In the genomic region with DNA sequence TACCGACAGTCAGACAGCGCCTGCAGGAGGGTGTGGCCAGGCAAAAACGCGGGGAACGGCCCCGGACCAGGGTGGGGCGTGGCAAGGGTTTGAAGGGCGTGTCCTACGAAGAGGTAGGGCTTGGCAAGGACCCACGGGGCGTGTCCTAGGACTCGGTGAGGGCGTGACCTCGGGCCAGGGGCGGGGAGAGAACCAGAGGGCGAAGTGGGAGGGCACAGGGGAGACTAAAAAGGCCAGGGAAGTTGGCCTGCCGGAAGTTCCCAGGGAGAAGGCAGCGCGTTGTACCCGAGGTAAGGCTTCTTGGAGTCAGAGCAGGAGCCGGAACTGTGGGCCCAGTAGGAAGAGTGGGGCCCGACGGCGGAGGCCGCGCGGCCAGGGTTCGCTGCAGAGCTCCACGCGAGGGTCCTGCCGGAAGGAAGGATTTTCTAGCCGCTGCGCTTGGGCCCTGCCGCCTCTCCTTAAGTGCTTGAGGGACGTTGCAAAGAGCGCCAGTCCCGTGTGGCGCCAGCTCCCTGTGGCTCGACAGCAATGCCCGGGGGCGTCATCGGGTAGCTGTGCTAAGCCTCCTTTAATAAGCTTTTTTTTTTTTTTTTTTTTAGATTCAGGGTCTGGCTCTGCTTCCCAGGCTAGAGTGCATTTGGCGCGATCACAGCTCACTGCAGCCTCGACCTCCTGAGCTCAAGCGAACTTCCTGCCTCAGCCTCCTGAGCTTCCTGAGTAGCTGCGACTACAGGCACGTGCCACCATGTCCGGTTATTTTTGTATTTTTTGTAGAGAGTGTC, we compare ENCODE assay signal across 8 cellular contexts. TPM values are rescaled to one million over a fixed set of nuclear protein-coding genes. Genes with fewer than 3 reads are reported as not detected.
A peak's percentile ranks its signal among the peaks of the same experiment; 100 is the strongest.
DNase-seq lines count a peak whose midpoint lies in the region; ATAC-seq, FAIRE-seq and TF ChIP-seq lines count a peak whose summit lies in the region.

A gene with protein sequence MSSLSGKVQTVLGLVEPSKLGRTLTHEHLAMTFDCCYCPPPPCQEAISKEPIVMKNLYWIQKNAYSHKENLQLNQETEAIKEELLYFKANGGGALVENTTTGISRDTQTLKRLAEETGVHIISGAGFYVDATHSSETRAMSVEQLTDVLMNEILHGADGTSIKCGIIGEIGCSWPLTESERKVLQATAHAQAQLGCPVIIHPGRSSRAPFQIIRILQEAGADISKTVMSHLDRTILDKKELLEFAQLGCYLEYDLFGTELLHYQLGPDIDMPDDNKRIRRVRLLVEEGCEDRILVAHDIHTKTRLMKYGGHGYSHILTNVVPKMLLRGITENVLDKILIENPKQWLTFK (plus strand): TSS at position 253 of the 782 bp plus-strand sequence. CDS start 47,375 bp downstream, outside the sequence.

- H3K9me3 ChIP-seq in heart right ventricle, result no peaks in the 10 kb centered on the region
- no peaks in the 10 kb centered on the region for H3K9me3 ChIP-seq in prostate gland

- peak in 1 of 9 donors; percentile 7 for TF ChIP-seq CTCF in heart right ventricle (IDR thresholded peaks at IDR 0.05)
- TF ChIP-seq CTCF in prostate gland (IDR thresholded peaks at IDR 0.05), result peak in 1 of 4 experiments; percentile 3

- H3K27ac ChIP-seq in heart right ventricle (peak within 1 kb of the TSS; percentile 64 to 92 (median 88)), prostate gland (peak within 1 kb of the TSS; percentile 65 to 76), urinary bladder (ENCODE audit: low read depth) (peak within 1 kb of the TSS; percentile 91)

- H3K4me3 ChIP-seq in heart right ventricle (peak within 1 kb of the TSS; percentile 36 to 90 (median 67)), prostate gland (peak within 1 kb of the TSS; percentile 34 to 48), urinary bladder (ENCODE audit: low read depth, low read length) (peak within 1 kb of the TSS; percentile 67)

- FAIRE-seq in GM12891 (lab: Jason Lieb, UNC), result peak; percentile 98

- intact Hi-C loops in heart right ventricle (cut with DNase I), result loop anchor here in 2 of 10 donors (5.0 to 10.0 kb wide), 2 partner anchors 365 to 378 kb away; partner anchors contain the start of gene RSU1 (in 1 of the 2)
- intact Hi-C loops in prostate gland (cut with DNase I), result no loop called here

- WGBS in heart right ventricle, 2 donors, result 3 to 5% methylated on average over 49 of the region's 49 CpGs
- 9% methylated on average over 49 of the region's 49 CpGs for WGBS in prostate gland
- WGBS in urinary bladder, result 5% methylated on average over 49 of the region's 49 CpGs

- H3K36me3 ChIP-seq in heart right ventricle (no peaks in the 10 kb centered on the region), prostate gland (no peaks in the 10 kb centered on the region), urinary bladder (ENCODE audit: insufficient read depth) (no peaks in the 10 kb centered on the region)

- ATAC-seq in HG02763 (IDR thresholded peaks at IDR 0.05; ENCODE audit: unreplicated experiment) (peak; percentile 99), heart right ventricle (peak; percentile 99 to 100 (median 100))

- H3K27me3 ChIP-seq in heart right ventricle (peaks cover 0 to 3% (median 0%) of the 10 kb centered on the region in 7 donors), prostate gland (replicated peaks; ENCODE audit: insufficient read depth) (no peaks in the 10 kb centered on the region)

- H3K4me1 ChIP-seq in heart right ventricle (peaks cover 0 to 51% (median 36%) of the 10 kb centered on the region in 9 donors), prostate gland (replicated peaks) (no peaks in the 10 kb centered on the region), urinary bladder (ENCODE audit: insufficient read depth) (no peaks in the 10 kb centered on the region)

- DNase-seq in GM12891 (ENCODE audit: insufficient read length, low spot score), result peak; percentile 80
- DNase-seq in NCI-H1417 treated with DMSO at 0.1 percent for 48 hours (lab: John Stamatoyannopoulos, UW), result peak; percentile 86
- peak; percentile 89 to 97 (median 97) for DNase-seq in T-helper 1 cell
- DNase-seq in amniotic epithelial cell (ENCODE audit: low read depth), result peak; percentile 92
- peak; percentile 97 to 99 for DNase-seq in heart right ventricle
- DNase-seq in prostate gland (ENCODE audit: low spot score), result peak; percentile 96

- TF ChIP-seq POLR2A in GM12891 (IDR thresholded peaks at IDR 0.05; ENCODE audit: low read depth, low read length) (peak; percentile 59), prostate gland (IDR thresholded peaks at IDR 0.05) (peak; percentile 84)

TF ChIP-seq in GM12891, 5 proteins besides CTCF, POLR2A, EP300 and RAD21:
- TF ChIP-seq POU2F2 (IDR thresholded peaks at IDR 0.05; ENCODE audit: low read depth, low read length) (peak; percentile 71; the same call in 1 of the 2 replicates), PAX5 (IDR thresholded peaks at IDR 0.05; ENCODE audit: insufficient read depth, low read length, severe bottlenecking) (no peak), TAF1 (IDR thresholded peaks at IDR 0.05; ENCODE audit: low read depth, low read length) (peak; percentile 72; the same call in 1 of the 2 replicates), POLR2AphosphoS5 (IDR thresholded peaks at IDR 0.05; ENCODE audit: low read depth, low read length) (peak; percentile 71), SPI1 (IDR thresholded peaks at IDR 0.05; ENCODE audit: low read depth, low read length) (0 out of 2 replicates have a peak, but pooled peaks have one; percentile 8)
TF ChIP-seq in GM12891: peak in this region for 4.

RNA-seq across cellular contexts. Expression of the gene that starts here (rescaled TPM):
- polyA plus RNA-seq in GM12891 (2012; ENCODE audit: low read depth, missing spikeins), result 6.3 TPM
- total RNA-seq in heart right ventricle, result 10 to 100 TPM in 9 of 10 donors, 1 to 10 TPM in 1; 8.9 to 21.4 (median 14.7) TPM
- 1 to 10 TPM; 2.9 to 3.7 TPM for polyA plus RNA-seq in heart right ventricle
- total RNA-seq in prostate gland, result 10 to 100 TPM; 10.4 to 18.8 TPM
- total RNA-seq in urinary bladder, result 17.8 TPM
- 6.9 TPM for polyA plus RNA-seq in urinary bladder

Comparison
In these comparisons a context has a peak if more than half of its experiments do, and no peak if none do; other contexts are left out.
1. Peak in every context shown above with its lines: DNase-seq, ATAC-seq, H3K4me3 ChIP-seq and H3K27ac ChIP-seq.